Comparison of ENCODE assay signal across 24 cellular contexts in genomic region chr12:25976289-25976688, GRCh38. TPM values are rescaled to one million over a fixed set of nuclear protein-coding genes. Genes with fewer than 3 reads are reported as not detected.
A peak's percentile ranks its signal among the peaks of the same experiment; 100 is the strongest.
DNase-seq lines count a peak whose midpoint lies in the region; ATAC-seq and TF ChIP-seq lines count a peak whose summit lies in the region.
"Had no signal": no experiment of that assay in that cellular context is flagged by ENCODE, and none has a peak within 500 bp of the region (broad histone marks: within the 10 kb centered on the region; RNA-seq: fewer than 3 reads in every experiment).

No MANE protein-coding gene starts in this region.

- H3K27ac Mint-ChIP-seq in endothelial cell (ENCODE audit: unreplicated experiment), result no peak overlapping the region
- H3K27ac Mint-ChIP-seq: activated B cell treated with CpG ODN at 0.5 μM for 24 hours; activated naive CD8-positive, alpha-beta T cell treated with anti-CD3 and anti-CD28 coated beads, Interleukin-2, amount 50 U/mL, for 24 hours; activated T-helper 17 cell treated with anti-CD3 and anti-CD28 coated beads, Interleukin-2, amount 50 U/mL, for 72 hours; CD4-positive, CD25-positive, alpha-beta regulatory T cell; endodermal cell; H9; T-helper 1 cell treated with Interleukin-12 subunit alpha and Interleukin-12 subunit beta and Interleukin-4 antibody, amounts not matched to agents 30 μg/mL and 1 μg/mL, for 36 hours had no signal

- no peaks in the 10 kb centered on the region for H3K79me1 ChIP-seq in neuronal stem cell (ENCODE audit: low read depth, low read length)

- no peak overlapping the region for H3K4ac ChIP-seq in neuronal stem cell (ENCODE audit: low read length)

- H3K4me1 Mint-ChIP-seq in endothelial cell (ENCODE audit: unreplicated experiment), result peaks cover 16% of the 10 kb centered on the region
- H3K4me1 Mint-ChIP-seq: activated B cell treated with CpG ODN at 0.5 μM for 24 hours; activated naive CD8-positive, alpha-beta T cell treated with anti-CD3 and anti-CD28 coated beads, Interleukin-2, amount 50 U/mL, for 24 hours; CD4-positive, CD25-positive, alpha-beta regulatory T cell had no signal

- H3K14ac ChIP-seq in neuronal stem cell (ENCODE audit: low read length), result no peak overlapping the region

- H3K4me3 ChIP-seq in left ventricle myocardium inferior, result peak overlapping the region; percentile 12
- H3K4me3 ChIP-seq in breast epithelium, result peak overlapping the region; percentile 5 to 34 (median 22)
- H3K4me3 ChIP-seq in neuronal stem cell (ENCODE audit: low read length in 2 of 2), result no peak overlapping the region
- H3K4me3 ChIP-seq in upper lobe of right lung, result no peak overlapping the region
- H3K4me3 ChIP-seq: skin epidermis had no signal

- no peaks in the 10 kb centered on the region for H3K27me3 Mint-ChIP-seq in endothelial cell (ENCODE audit: unreplicated experiment)

- no peaks in the 10 kb centered on the region for H3K9me3 Mint-ChIP-seq in endothelial cell (ENCODE audit: unreplicated experiment)
- H3K9me3 Mint-ChIP-seq: activated B cell treated with CpG ODN at 0.5 μM for 24 hours; activated naive CD8-positive, alpha-beta T cell treated with anti-CD3 and anti-CD28 coated beads, Interleukin-2, amount 50 U/mL, for 24 hours; activated T-helper 17 cell treated with anti-CD3 and anti-CD28 coated beads, Interleukin-2, amount 50 U/mL, for 72 hours; endodermal cell; H9; T-helper 1 cell treated with Interleukin-12 subunit alpha and Interleukin-12 subunit beta and Interleukin-4 antibody, amounts not matched to agents 30 μg/mL and 1 μg/mL, for 36 hours had no signal

- WGBS in neuronal stem cell (ENCODE audit: extremely low coverage in 2 of 2, insufficient read length in 2 of 2, insufficient replicate concordance in 1 of 2), 2 donors, result no CpG with 5 or more reads among the region's 4 CpGs

- no peak overlapping the region for H3K18ac ChIP-seq in neuronal stem cell (ENCODE audit: low read length)

- intact Hi-C loops in left ventricle myocardium inferior (cut with micrococcal nuclease), result no loop called here
- intact Hi-C loops in cardiac septum (cut with DNase I), result no loop called here
- intact Hi-C loops in breast epithelium (cut with DNase I; ENCODE audit: low total_unique reads), result no loop called here
- intact Hi-C loops in upper lobe of right lung (cut with DNase I), result no loop called here

- no peak overlapping the region for H2BK120ac ChIP-seq in neuronal stem cell (ENCODE audit: low read depth, low read length)

- H2BK15ac ChIP-seq in neuronal stem cell (ENCODE audit: low read length), result no peak overlapping the region

- H2AK5ac ChIP-seq in neuronal stem cell (ENCODE audit: low read depth, low read length), result no peak overlapping the region

- no peak for ATAC-seq in upper lobe of right lung
- ATAC-seq: activated naive CD8-positive, alpha-beta T cell treated with anti-CD3 and anti-CD28 coated beads, Interleukin-2, amount 50 U/mL, for 24 hours; activated T-helper 17 cell treated with anti-CD3 and anti-CD28 coated beads, Interleukin-2, amount 50 U/mL, for 72 hours; left lobe of liver had no signal

- H3K9ac ChIP-seq in neuronal stem cell (ENCODE audit: low read depth, low read length, poor library complexity), result no peak overlapping the region

- no peak for TF ChIP-seq CTCF in left ventricle myocardium inferior (IDR thresholded peaks at IDR 0.05; ENCODE audit: borderline replicate concordance)
- TF ChIP-seq CTCF in breast epithelium (IDR thresholded peaks at IDR 0.05), result no peak
- no peak for TF ChIP-seq CTCF in endothelial cell (IDR thresholded peaks at IDR 0.05; ENCODE audit: unreplicated experiment)
- no peak for TF ChIP-seq CTCF in upper lobe of right lung (IDR thresholded peaks at IDR 0.05)

- no peak overlapping the region for H4K91ac ChIP-seq in neuronal stem cell (ENCODE audit: low read depth, low read length, poor library complexity)

- no peak overlapping the region for H3K23ac ChIP-seq in neuronal stem cell (ENCODE audit: low read depth, low read length, poor library complexity)

- H3K27ac ChIP-seq in left ventricle myocardium inferior (replicated peaks) (peak overlapping the region; percentile 2), breast epithelium (peak overlapping the region in 1 of 2 donors; percentile 20), neuronal stem cell (replicated peaks; ENCODE audit: low read length) (peak overlapping the region; percentile 29), upper lobe of right lung (no peak overlapping the region)

- H3K4me1 ChIP-seq in left ventricle myocardium inferior, result peaks cover 75% of the 10 kb centered on the region
- no peaks in the 10 kb centered on the region for H3K4me1 ChIP-seq in breast epithelium
- H3K4me1 ChIP-seq in neuronal stem cell (ENCODE audit: control insufficient read depth in 2 of 2, insufficient read depth in 1 of 2, low read depth in 1 of 2, low read length in 2 of 2), result peaks cover 5 to 33% of the 10 kb centered on the region in 2 donors
- peaks cover 3% of the 10 kb centered on the region for H3K4me1 ChIP-seq in upper lobe of right lung

- no peak overlapping the region for H3K4me2 ChIP-seq in neuronal stem cell (ENCODE audit: insufficient read depth, low read length, poor library complexity, severe bottlenecking)

- H3K9me3 ChIP-seq in left ventricle myocardium inferior (replicated peaks) (no peaks in the 10 kb centered on the region), breast epithelium (no peaks in the 10 kb centered on the region), neuronal stem cell (replicated peaks in 1 of 2; ENCODE audit: control insufficient read depth in 2 of 2, insufficient read depth in 1 of 2, low read depth in 1 of 2, low read length in 2 of 2) (no peaks in the 10 kb centered on the region), upper lobe of right lung (no peaks in the 10 kb centered on the region)
- H3K9me3 ChIP-seq: tibial nerve had no signal

- no peak overlapping the region for H4K8ac ChIP-seq in neuronal stem cell (ENCODE audit: low read depth, low read length)

- no peak for DNase-seq in left ventricle myocardium inferior
- no peak for DNase-seq in cardiac septum (ENCODE audit: low spot score)
- no peak for DNase-seq in breast epithelium (ENCODE audit: low spot score in 2 of 2)
- DNase-seq in neuronal stem cell (ENCODE audit: low spot score), result no peak
- DNase-seq in endothelial cell (ENCODE audit: low spot score), result no peak
- DNase-seq in upper lobe of right lung, result no peak
- DNase-seq in NCI-H82 (lab: John Stamatoyannopoulos, UW), result no peak
- no peak for DNase-seq in activated CD8-positive, alpha-beta memory T cell treated with anti-CD3 and anti-CD28 coated beads, Interleukin-2, amount 50 U/mL, for 48 hours
- DNase-seq: activated B cell treated with CpG ODN at 0.5 μM for 24 hours; activated CD8-positive, alpha-beta memory T cell treated with anti-CD3 and anti-CD28 coated beads for 24 hours; activated naive CD8-positive, alpha-beta T cell treated with anti-CD3 and anti-CD28 coated beads, Interleukin-2, amount 50 U/mL, for 24 hours; CD4-positive, CD25-positive, alpha-beta regulatory T cell; DMS79; endodermal cell; H9; Kasumi-1; NCI-H1436; Right ventricle myocardium superior; stimulated activated CD4-positive, alpha-beta T cell treated with anti-CD3 and anti-CD28 coated beads, Interleukin-4, amount 100 ng/mL, for 24 hours had no signal

- no peak overlapping the region for H2BK12ac ChIP-seq in neuronal stem cell (ENCODE audit: low read length)

- H3K36me3 ChIP-seq in left ventricle myocardium inferior, result no peaks in the 10 kb centered on the region
- no peaks in the 10 kb centered on the region for H3K36me3 ChIP-seq in breast epithelium
- no peaks in the 10 kb centered on the region for H3K36me3 ChIP-seq in neuronal stem cell (replicated peaks in 1 of 2; ENCODE audit: control insufficient read depth in 2 of 2, insufficient read depth in 2 of 2, low read length in 2 of 2)
- H3K36me3 ChIP-seq in upper lobe of right lung, result no peaks in the 10 kb centered on the region
- H3K36me3 ChIP-seq: tibial nerve had no signal

- H2BK5ac ChIP-seq in neuronal stem cell (ENCODE audit: low read length), result no peak overlapping the region

- no peak for TF ChIP-seq POLR2A in breast epithelium (IDR thresholded peaks at IDR 0.05)

- H3K27me3 ChIP-seq in left ventricle myocardium inferior (ENCODE audit: low read depth) (no peaks in the 10 kb centered on the region), breast epithelium (no peaks in the 10 kb centered on the region), neuronal stem cell (ENCODE audit: control insufficient read depth in 3 of 3, insufficient read depth in 3 of 3, low read depth in 1 of 3, low read length in 3 of 3) (no peaks in the 10 kb centered on the region), upper lobe of right lung (no peaks in the 10 kb centered on the region)
- H3K27me3 ChIP-seq: tibial nerve had no signal

- no peaks in the 10 kb centered on the region for H3K36me3 Mint-ChIP-seq in endothelial cell (ENCODE audit: low read depth, unreplicated experiment)
- H3K36me3 Mint-ChIP-seq: CD4-positive, CD25-positive, alpha-beta regulatory T cell had no signal

- H2AFZ ChIP-seq in neuronal stem cell (ENCODE audit: low read length), result no peak overlapping the region

- no peak overlapping the region for H3K4me3 Mint-ChIP-seq in endothelial cell (ENCODE audit: unreplicated experiment)
- H3K4me3 Mint-ChIP-seq: activated B cell treated with CpG ODN at 0.5 μM for 24 hours; activated naive CD8-positive, alpha-beta T cell treated with anti-CD3 and anti-CD28 coated beads, Interleukin-2, amount 50 U/mL, for 24 hours; activated T-helper 17 cell treated with anti-CD3 and anti-CD28 coated beads, Interleukin-2, amount 50 U/mL, for 72 hours; CD4-positive, CD25-positive, alpha-beta regulatory T cell; endodermal cell; H9; T-helper 1 cell treated with Interleukin-12 subunit alpha and Interleukin-12 subunit beta and Interleukin-4 antibody, amounts not matched to agents 30 μg/mL and 1 μg/mL, for 36 hours had no signal

RNA-seq across cellular contexts. Expression of gene RASSF8, which starts 17.8 kb away (rescaled TPM):
- total RNA-seq in left ventricle myocardium inferior, result 33.7 TPM
- 37.8 TPM for total RNA-seq in cardiac septum
- total RNA-seq in breast epithelium, result 10 to 100 TPM; 42.6 to 52.1 (median 47.5) TPM
- polyA plus RNA-seq in neuronal stem cell (2013, experiment 1 of 2), result 36.0 TPM
- 35.9 TPM for polyA plus RNA-seq in neuronal stem cell (2013, experiment 2 of 2)
- 87.2 TPM for total RNA-seq in endothelial cell (ENCODE audit: unreplicated experiment)
- 85.7 TPM for total RNA-seq in upper lobe of right lung
- polyA plus RNA-seq: CD4-positive, CD25-positive, alpha-beta regulatory T cell had no signal

Comparison
In these comparisons a context has a peak if more than half of its experiments do, and no peak if none do; other contexts are left out.
1. H3K4me3 ChIP-seq: peak in left ventricle myocardium inferior (single experiment) and breast epithelium (3 of 3); none in neuronal stem cell (0 of 2) and upper lobe of right lung (single experiment).